In genomic region chr10:79862803-79863202, GRCh38 we compare ENCODE assay signal across 3 cellular contexts. TPM values are rescaled to one million over a fixed set of nuclear protein-coding genes. Genes with fewer than 3 reads are reported as not detected.
"Had no signal": no experiment of that assay in that cellular context is flagged by ENCODE, and none has a peak within 500 bp of the region (broad histone marks: within the 10 kb centered on the region; RNA-seq: fewer than 3 reads in every experiment).

No MANE protein-coding gene starts in this region.

RNA-seq across cellular contexts. Expression of gene NUTM2E, which starts 36.3 kb away (rescaled TPM):
- total RNA-seq: HT1080, Right ventricle myocardium superior had no signal
- polyA plus RNA-seq: IgD-negative memory B cell had no signal
